Comparison of ENCODE assay signal across 8 cellular contexts in the genomic region with DNA sequence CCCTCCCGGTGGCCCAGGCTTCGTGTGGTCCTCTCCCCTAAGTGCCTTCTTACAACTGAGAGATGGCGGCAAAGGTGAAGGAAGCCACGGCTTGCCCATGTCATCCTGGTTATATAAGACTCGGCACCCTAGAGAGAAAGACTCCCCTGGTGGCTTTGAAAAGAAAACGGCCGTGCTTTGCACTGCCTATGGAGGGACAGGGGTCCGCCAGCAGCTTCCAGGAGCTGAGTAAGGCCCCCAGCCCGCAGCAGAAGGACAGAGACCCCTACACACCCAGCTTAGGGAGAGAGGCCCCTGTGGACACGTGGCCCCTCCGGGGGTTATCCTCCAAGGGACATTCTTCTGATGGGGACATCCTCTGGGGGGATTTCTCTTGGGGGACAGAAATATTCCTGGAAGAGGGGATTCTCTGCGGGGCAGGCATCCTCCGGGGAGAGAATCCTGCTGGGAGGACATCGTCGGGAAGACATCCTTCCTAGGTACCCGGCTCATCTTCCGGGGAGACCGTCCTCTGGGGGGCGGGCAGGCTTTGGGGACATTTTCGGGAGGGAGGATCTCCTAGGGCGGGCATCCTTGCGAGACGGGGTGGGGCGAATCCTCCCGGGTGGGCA. TPM values are rescaled to one million over a fixed set of nuclear protein-coding genes. Genes with fewer than 3 reads are reported as not detected.
A peak's percentile ranks its signal among the peaks of the same experiment; 100 is the strongest.
DNase-seq lines count a peak whose midpoint lies in the region; ATAC-seq and TF ChIP-seq lines count a peak whose summit lies in the region.

No MANE protein-coding gene starts in this region.

- intact Hi-C loops in left ventricle myocardium inferior (cut with micrococcal nuclease), result no loop called here

- H3K36me3 ChIP-seq in left ventricle myocardium inferior, result peaks cover 34% of the 10 kb centered on the region

- peak overlapping the region; percentile 99 for H3K4me3 ChIP-seq in left ventricle myocardium inferior

- no peaks in the 10 kb centered on the region for H3K27me3 ChIP-seq in left ventricle myocardium inferior (ENCODE audit: low read depth)

- H3K4me1 ChIP-seq in left ventricle myocardium inferior, result peaks cover 76% of the 10 kb centered on the region

- H3K4me1 Mint-ChIP-seq in activated naive CD4-positive, alpha-beta T cell treated with anti-CD3 and anti-CD28 coated beads, Interleukin-2, amount 10 ng/mL, durations not matched to agents 7 days and 5 days, result peaks cover 35% of the 10 kb centered on the region
- peaks cover 28 to 34% (median 29%) of the 10 kb centered on the region in 3 donors for H3K4me1 Mint-ChIP-seq in T-cell
- peaks cover 29 to 41% of the 10 kb centered on the region in 2 donors for H3K4me1 Mint-ChIP-seq in stimulated activated naive B cell treated with anti-CD40 and anti-IgM and Interleukin-4, amounts not matched to agents 10 μg/mL and 1 μg/mL and 100 μg/mL, for 72 hours

- no peak for DNase-seq in activated naive CD4-positive, alpha-beta T cell treated with anti-CD3 and anti-CD28 coated beads, Interleukin-2, amount 10 ng/mL, durations not matched to agents 7 days and 5 days
- no peak for DNase-seq in activated naive CD4-positive, alpha-beta T cell (lab: John Stamatoyannopoulos, UW)
- peak in 11 of 34 experiments; percentile 14 to 45 (median 25) for DNase-seq in T-cell
- DNase-seq in left ventricle myocardium inferior, result no peak
- no peak for DNase-seq in stimulated activated naive B cell treated with anti-CD40 and anti-IgM and Interleukin-4, amounts not matched to agents 10 μg/mL and 1 μg/mL and 100 μg/mL, for 72 hours
- DNase-seq in activated CD4-positive, alpha-beta T cell treated with anti-CD3 and anti-CD28 coated beads, Interleukin-2, amount 50 U/mL, for 1 hour, result no peak
- DNase-seq in A172 (ENCODE audit: low spot score), result no peak

- H3K4me3 Mint-ChIP-seq in activated naive CD4-positive, alpha-beta T cell treated with anti-CD3 and anti-CD28 coated beads, Interleukin-2, amount 10 ng/mL, durations not matched to agents 7 days and 5 days, result peak overlapping the region; percentile 89
- H3K4me3 Mint-ChIP-seq in T-cell, result peak overlapping the region; percentile 93 to 95 (median 93)
- H3K4me3 Mint-ChIP-seq in stimulated activated naive B cell treated with anti-CD40 and anti-IgM and Interleukin-4, amounts not matched to agents 10 μg/mL and 1 μg/mL and 100 μg/mL, for 72 hours, result peak overlapping the region; percentile 84 to 88

- no peak for TF ChIP-seq CTCF in left ventricle myocardium inferior (IDR thresholded peaks at IDR 0.05; ENCODE audit: borderline replicate concordance)

- ATAC-seq in T-cell (replicated peaks in 1 of 4) (peak; percentile 32 to 49 (median 44)), GM21825 (IDR thresholded peaks at IDR 0.05; ENCODE audit: unreplicated experiment) (no peak)
- ATAC-seq in stimulated activated naive B cell treated with anti-CD40 and anti-IgM and Interleukin-4, amounts not matched to agents 10 μg/mL and 1 μg/mL and 100 μg/mL, for 72 hours (replicated peaks), result peak; percentile 17 to 41

- POLR2A ChIA-PET in T-cell (lab: Charles Lee), result interaction anchor here (0.7 to 1.0 kb wide), 3 partner anchors 10 kb away, joined by 3 to 5 read pairs (median 4); no protein-coding TSS in a partner anchor

- H3K36me3 Mint-ChIP-seq in activated naive CD4-positive, alpha-beta T cell treated with anti-CD3 and anti-CD28 coated beads, Interleukin-2, amount 10 ng/mL, durations not matched to agents 7 days and 5 days, result peaks cover 26% of the 10 kb centered on the region
- H3K36me3 Mint-ChIP-seq in T-cell, result peaks cover 18% of the 10 kb centered on the region
- H3K36me3 Mint-ChIP-seq in stimulated activated naive B cell treated with anti-CD40 and anti-IgM and Interleukin-4, amounts not matched to agents 10 μg/mL and 1 μg/mL and 100 μg/mL, for 72 hours, result peaks cover 28 to 39% of the 10 kb centered on the region in 2 donors

- peak overlapping the region; percentile 94 for H3K27ac Mint-ChIP-seq in activated naive CD4-positive, alpha-beta T cell treated with anti-CD3 and anti-CD28 coated beads, Interleukin-2, amount 10 ng/mL, durations not matched to agents 7 days and 5 days
- H3K27ac Mint-ChIP-seq in T-cell, result peak overlapping the region; percentile 94 to 98
- peak overlapping the region; percentile 92 for H3K27ac Mint-ChIP-seq in stimulated activated naive B cell treated with anti-CD40 and anti-IgM and Interleukin-4, amounts not matched to agents 10 μg/mL and 1 μg/mL and 100 μg/mL, for 72 hours

- H3K27me3 Mint-ChIP-seq in activated naive CD4-positive, alpha-beta T cell treated with anti-CD3 and anti-CD28 coated beads, Interleukin-2, amount 10 ng/mL, durations not matched to agents 7 days and 5 days, result no peaks in the 10 kb centered on the region
- no peaks in the 10 kb centered on the region for H3K27me3 Mint-ChIP-seq in T-cell
- H3K27me3 Mint-ChIP-seq in stimulated activated naive B cell treated with anti-CD40 and anti-IgM and Interleukin-4, amounts not matched to agents 10 μg/mL and 1 μg/mL and 100 μg/mL, for 72 hours, result no peaks in the 10 kb centered on the region

- H3K27ac ChIP-seq in left ventricle myocardium inferior (replicated peaks), result peak overlapping the region; percentile 91

- CTCF ChIA-PET in activated naive CD4-positive, alpha-beta T cell treated with anti-CD3 and anti-CD28 coated beads, Interleukin-2, amount 10 ng/mL, durations not matched to agents 7 days and 5 days (lab: Charles Lee), result interaction anchor here (0.7 to 1.6 kb wide), 3 partner anchors 10 to 162 kb away, joined by 3 to 4 read pairs (median 3); a partner anchor contains a TSS
- CTCF ChIA-PET in T-cell (lab: Charles Lee), result interaction anchor here in 1 of 2 donors (1.7 kb wide), 1 partner anchor 10 kb away, joined by 7 read pairs; no protein-coding TSS in a partner anchor

- no peaks in the 10 kb centered on the region for H3K9me3 ChIP-seq in left ventricle myocardium inferior (replicated peaks)

- H3K9me3 Mint-ChIP-seq in activated naive CD4-positive, alpha-beta T cell treated with anti-CD3 and anti-CD28 coated beads, Interleukin-2, amount 10 ng/mL, durations not matched to agents 7 days and 5 days, result no peaks in the 10 kb centered on the region
- no peaks in the 10 kb centered on the region for H3K9me3 Mint-ChIP-seq in T-cell
- H3K9me3 Mint-ChIP-seq in stimulated activated naive B cell treated with anti-CD40 and anti-IgM and Interleukin-4, amounts not matched to agents 10 μg/mL and 1 μg/mL and 100 μg/mL, for 72 hours, result no peaks in the 10 kb centered on the region

RNA-seq across cellular contexts. Expression of a gene that starts 0.5 kb away (rescaled TPM):
- total RNA-seq in T-cell (10 to 100 TPM; 46.5 to 91.1 (median 83.0) TPM), left ventricle myocardium inferior (19.2 TPM)
- 66.0 and 90.7 TPM in 2 replicates for total RNA-seq in A172 (2014; rRNA removed; shearing (Covaris generic))

RNA-seq across cellular contexts. Expression of a gene that starts 7.9 kb away (rescaled TPM):
- total RNA-seq in T-cell, result 10 to 100 TPM in 3 of 5 donors, 1 to 10 TPM in 2; 8.6 to 13.9 (median 12.8) TPM
- 9.8 TPM for total RNA-seq in left ventricle myocardium inferior
- total RNA-seq in A172 (2014; rRNA removed; shearing (Covaris generic)), result 60.5 and 63.2 TPM in 2 replicates

RNA-seq across cellular contexts. Expression of a gene that starts 12.7 kb away (rescaled TPM):
- total RNA-seq in T-cell (1 to 10 TPM in 1 of 5 donors, under 1 TPM in 3, not detected in 1; 0.51 to 2.1 (median 0.75) TPM), left ventricle myocardium inferior (2.1 TPM)
- total RNA-seq in A172 (2014; rRNA removed; shearing (Covaris generic)), result 1.9 and 2.8 TPM in 2 replicates

RNA-seq across cellular contexts. Expression of a gene that starts 57.5 kb away (rescaled TPM):
- total RNA-seq in T-cell (10 to 100 TPM in 2 of 5 donors, 1 to 10 TPM in 3; 5.0 to 12.7 (median 8.5) TPM), left ventricle myocardium inferior (6.6 TPM)
- total RNA-seq in A172 (2014; rRNA removed; shearing (Covaris generic)), result 23.7 and 24.1 TPM in 2 replicates
